In genomic region chr5:14781106-14781505, GRCh38 we compare ENCODE assay signal across 1 cellular context.
TF ChIP-seq lines count a peak whose summit lies in the region.

No MANE protein-coding gene starts in this region.

TF ChIP-seq in liver, 16 proteins besides CTCF, POLR2A, EP300 and RAD21 (continued from another document):
- no peak for TF ChIP-seq ZBTB33 (IDR thresholded peaks at IDR 0.05)
TF ChIP-seq in liver: peak in this region for 1.
